1 cellular context compared by ENCODE assay signal in genomic region chr13:93226623-93227279, GRCh38.
A peak's percentile ranks its signal among the peaks of the same experiment; 100 is the strongest.
TF ChIP-seq lines count a peak whose summit lies in the region.

TSS of gene GPC6 (plus strand) at chr13:93226807.

TF ChIP-seq in HEK293, 187 proteins besides CTCF, POLR2A, EP300 and RAD21 (continued from another document and continues in another):
- TF ChIP-seq ZSCAN30 (tag by site-specific recombination; IDR thresholded peaks at IDR 0.05) = 0 out of 2 replicates have a peak, but pooled peaks have one; percentile 62
- TF ChIP-seq OVOL3 (tag by site-specific recombination; IDR thresholded peaks at IDR 0.05) = no peak
- no peak for TF ChIP-seq ZNF112 (tag by site-specific recombination; IDR thresholded peaks at IDR 0.05)
- TF ChIP-seq ZNF221 (tag by site-specific recombination; IDR thresholded peaks at IDR 0.05; ENCODE audit: borderline replicate concordance) = no peak
- no peak for TF ChIP-seq ZNF654 (tag by site-specific recombination; IDR thresholded peaks at IDR 0.05; ENCODE audit: low read depth)
- TF ChIP-seq WT1 (tag by site-specific recombination; IDR thresholded peaks at IDR 0.05) = peak; percentile 47; the same call in 1 of the 2 replicates
- TF ChIP-seq HOXD13 (CRISPR knock-in tag; IDR thresholded peaks at IDR 0.05; ENCODE audit: borderline replicate concordance) = no peak
- TF ChIP-seq ZNF501 (tag by site-specific recombination; IDR thresholded peaks at IDR 0.05) = peak; percentile 92
- 0 out of 2 replicates have a peak, but pooled peaks have one; percentile 36 for TF ChIP-seq KLF10 (tag by site-specific recombination; IDR thresholded peaks at IDR 0.05)
- TF ChIP-seq KLF8 (tag by site-specific recombination; IDR thresholded peaks at IDR 0.05) = peak; percentile 71
- no peak for TF ChIP-seq ZNF266 (tag by site-specific recombination; IDR thresholded peaks at IDR 0.05; ENCODE audit: low read depth)
- no peak for TF ChIP-seq ZNF211 (tag by site-specific recombination; IDR thresholded peaks at IDR 0.05; ENCODE audit: low read depth)
- no peak for TF ChIP-seq ZNF155 (tag by site-specific recombination; IDR thresholded peaks at IDR 0.05)
- TF ChIP-seq ZNF626 (tag by site-specific recombination; IDR thresholded peaks at IDR 0.05) = no peak
- TF ChIP-seq INSM2 (tag by site-specific recombination; IDR thresholded peaks at IDR 0.05) = peak; percentile 87
- no peak for TF ChIP-seq ZNF48 (tag by site-specific recombination; IDR thresholded peaks at IDR 0.05)
- TF ChIP-seq ZNF555 (tag by site-specific recombination; conservative IDR thresholded peaks at IDR 0.05) = no peak
- no peak for TF ChIP-seq ZNF513 (tag by site-specific recombination; IDR thresholded peaks at IDR 0.05)
- TF ChIP-seq ZNF530 (tag by site-specific recombination; IDR thresholded peaks at IDR 0.05; ENCODE audit: low read depth) = no peak
- TF ChIP-seq ZNF404 (tag by site-specific recombination; IDR thresholded peaks at IDR 0.05) = no peak
- TF ChIP-seq ZNF510 (tag by site-specific recombination; IDR thresholded peaks at IDR 0.05; ENCODE audit: insufficient replicate concordance) = no peak
- TF ChIP-seq ZNF785 (tag by site-specific recombination; IDR thresholded peaks at IDR 0.05) = no peak
- TF ChIP-seq REST (tag by site-specific recombination; IDR thresholded peaks at IDR 0.05) = peak; percentile 34; the same call in 1 of the 2 replicates
- TF ChIP-seq ZFHX2 (tag by site-specific recombination; conservative IDR thresholded peaks at IDR 0.05) = no peak
- peak; percentile 48 for TF ChIP-seq SP2 (tag by site-specific recombination; IDR thresholded peaks at IDR 0.05)
- no peak for TF ChIP-seq ZNF747 (tag by site-specific recombination; IDR thresholded peaks at IDR 0.05)
- peak; percentile 72 for TF ChIP-seq ZFP69B (tag by site-specific recombination; IDR thresholded peaks at IDR 0.05)
- TF ChIP-seq ZNF473 (tag by site-specific recombination; IDR thresholded peaks at IDR 0.05) = no peak
- no peak for TF ChIP-seq ZNF585B (tag by site-specific recombination; IDR thresholded peaks at IDR 0.05)
- TF ChIP-seq GLIS2 (tag by site-specific recombination; IDR thresholded peaks at IDR 0.05) = peak; percentile 63; the same call in 1 of the 2 replicates
- no peak for TF ChIP-seq TSHZ1 (tag by site-specific recombination; IDR thresholded peaks at IDR 0.05; ENCODE audit: borderline replicate concordance)
- no peak for TF ChIP-seq ZNF571 (tag by site-specific recombination; IDR thresholded peaks at IDR 0.05)
- TF ChIP-seq ZNF664 (tag by site-specific recombination; IDR thresholded peaks at IDR 0.05) = peak; percentile 61; the same call in 1 of the 2 replicates
- no peak for TF ChIP-seq AEBP2 (tag by site-specific recombination; IDR thresholded peaks at IDR 0.05; ENCODE audit: borderline replicate concordance)
- peak; percentile 96 for TF ChIP-seq SCRT1 (tag by site-specific recombination; IDR thresholded peaks at IDR 0.05; ENCODE audit: borderline replicate concordance)
- TF ChIP-seq ZNF621 (tag by site-specific recombination; IDR thresholded peaks at IDR 0.05) = no peak
- peak; percentile 93 for TF ChIP-seq ZBTB11 (tag by site-specific recombination; conservative IDR thresholded peaks at IDR 0.05; ENCODE audit: low read depth)
- TF ChIP-seq, protein P1, sequence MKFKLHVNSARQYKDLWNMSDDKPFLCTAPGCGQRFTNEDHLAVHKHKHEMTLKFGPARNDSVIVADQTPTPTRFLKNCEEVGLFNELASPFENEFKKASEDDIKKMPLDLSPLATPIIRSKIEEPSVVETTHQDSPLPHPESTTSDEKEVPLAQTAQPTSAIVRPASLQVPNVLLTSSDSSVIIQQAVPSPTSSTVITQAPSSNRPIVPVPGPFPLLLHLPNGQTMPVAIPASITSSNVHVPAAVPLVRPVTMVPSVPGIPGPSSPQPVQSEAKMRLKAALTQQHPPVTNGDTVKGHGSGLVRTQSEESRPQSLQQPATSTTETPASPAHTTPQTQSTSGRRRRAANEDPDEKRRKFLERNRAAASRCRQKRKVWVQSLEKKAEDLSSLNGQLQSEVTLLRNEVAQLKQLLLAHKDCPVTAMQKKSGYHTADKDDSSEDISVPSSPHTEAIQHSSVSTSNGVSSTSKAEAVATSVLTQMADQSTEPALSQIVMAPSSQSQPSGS (tag by site-specific recombination; IDR thresholded peaks at IDR 0.05; ENCODE audit: low read depth) = 0 out of 2 replicates have a peak, but pooled peaks have one; percentile 45
- TF ChIP-seq ZNF558 (tag by site-specific recombination; IDR thresholded peaks at IDR 0.05) = peak; percentile 37; the same call in 1 of the 2 replicates
- TF ChIP-seq ZNF596 (tag by site-specific recombination; IDR thresholded peaks at IDR 0.05) = no peak
- TF ChIP-seq ZNF529 (tag by site-specific recombination; IDR thresholded peaks at IDR 0.05; ENCODE audit: insufficient replicate concordance) = no peak
- TF ChIP-seq ZNF311 (tag by site-specific recombination; IDR thresholded peaks at IDR 0.05; ENCODE audit: borderline replicate concordance) = no peak
- TF ChIP-seq PRDM1 (tag by site-specific recombination; IDR thresholded peaks at IDR 0.05) = peak; percentile 100
- peak; percentile 78 for TF ChIP-seq ZNF146 (tag by site-specific recombination; IDR thresholded peaks at IDR 0.05)
- peak; percentile 68; the same call in 1 of the 2 replicates for TF ChIP-seq ZNF184 (tag by site-specific recombination; IDR thresholded peaks at IDR 0.05)
- no peak for TF ChIP-seq ZNF624 (tag by site-specific recombination; IDR thresholded peaks at IDR 0.05)
- 0 out of 2 replicates have a peak, but pooled peaks have one; percentile 76 for TF ChIP-seq ZNF324 (tag by site-specific recombination; IDR thresholded peaks at IDR 0.05)
- TF ChIP-seq ZBTB6 (tag by site-specific recombination; IDR thresholded peaks at IDR 0.05) = peak; percentile 94
- TF ChIP-seq GLI2 (tag by site-specific recombination; IDR thresholded peaks at IDR 0.05; ENCODE audit: borderline replicate concordance, low read depth) = no peak
- TF ChIP-seq ZFP37 (tag by site-specific recombination; IDR thresholded peaks at IDR 0.05) = peak; percentile 96
- no peak for TF ChIP-seq GLI4 (tag by site-specific recombination; IDR thresholded peaks at IDR 0.05)
- TF ChIP-seq ZNF514 (tag by site-specific recombination; IDR thresholded peaks at IDR 0.05) = no peak
